10 cellular contexts compared by ENCODE assay signal in the genomic region with DNA sequence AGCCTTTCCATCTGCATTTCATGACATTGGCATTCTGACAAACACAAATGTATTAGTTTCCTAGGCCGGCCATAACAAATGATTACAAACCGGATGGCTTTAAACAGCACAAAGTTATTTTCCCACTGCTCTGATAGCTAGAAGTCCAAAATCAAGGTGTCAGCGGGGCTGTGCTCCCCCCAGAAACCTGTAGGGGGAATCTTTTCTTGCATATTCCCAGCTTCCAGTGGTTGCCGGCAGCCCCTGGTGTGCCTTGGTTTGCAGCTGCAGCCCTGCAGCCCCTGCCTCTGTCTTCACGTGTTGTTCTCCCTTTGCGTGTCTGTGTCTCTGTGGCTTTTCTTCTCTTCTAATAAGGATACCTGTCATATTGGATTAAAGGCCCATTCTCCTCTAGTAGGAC.
DNase-seq lines count a peak whose midpoint lies in the region; ATAC-seq and TF ChIP-seq lines count a peak whose summit lies in the region.
"Had no signal": no experiment of that assay in that cellular context is flagged by ENCODE, and none has a peak within 500 bp of the region (broad histone marks: within the 10 kb centered on the region; RNA-seq: fewer than 3 reads in every experiment).

No MANE protein-coding gene starts in this region.

- CTCF ChIA-PET in RWPE1 (lab: Yijun Ruan, JAX) = interaction anchor here (0.5 kb wide), 1 partner anchor 16 kb away, joined by 3 read pairs; no protein-coding TSS in a partner anchor

- no peak overlapping the region for H3K27ac Mint-ChIP-seq in immature natural killer cell

- no peaks in the 10 kb centered on the region for H3K4me1 Mint-ChIP-seq in immature natural killer cell

- H3K36me3 Mint-ChIP-seq in immature natural killer cell = no peaks in the 10 kb centered on the region

- TF ChIP-seq CTCF in GM12874 (IDR thresholded peaks at IDR 0.05; ENCODE audit: insufficient read depth, low read depth, low read length) = 0 out of 2 replicates have a peak, but pooled peaks have one; percentile 10
- TF ChIP-seq CTCF in RWPE1 (conservative IDR thresholded peaks at IDR 0.05; ENCODE audit: low read depth) = no peak

- peaks cover 0 to 2% (median 0%) of the 10 kb centered on the region in 6 donors for H3K9me3 Mint-ChIP-seq in immature natural killer cell

- DNase-seq in ACHN (peak; percentile 19), SK-N-DZ (ENCODE audit: low spot score) (peak; percentile 49), glomerular visceral epithelial cell (ENCODE audit: extremely low spot score) (peak; percentile 28), RWPE1 (ENCODE audit: low spot score) (no peak), immature natural killer cell (no peak)
- DNase-seq: esophagus squamous epithelium had no signal

- POLR2A ChIA-PET in RWPE1 (lab: Yijun Ruan, JAX; ENCODE audit: low non-redundant PET) = no interaction called here

- in situ Hi-C loops in ACHN (cut with HindIII; ENCODE audit: low pct_ligation_motif_present, low pct_unique_long_range_greater_than_20kb, low sequenced_read_pairs) = no loop called here

- H3K4me3 Mint-ChIP-seq in immature natural killer cell = no peak overlapping the region

- no peak overlapping the region for H3K27ac ChIP-seq in RWPE1
- H3K27ac ChIP-seq: esophagus squamous epithelium, neutrophil had no signal

- no peak for ATAC-seq in HG03159 (IDR thresholded peaks at IDR 0.05; ENCODE audit: unreplicated experiment)
- ATAC-seq in GM21390 (IDR thresholded peaks at IDR 0.05; ENCODE audit: unreplicated experiment) = no peak

- H3K27me3 Mint-ChIP-seq in immature natural killer cell (ENCODE audit: low read depth in 3 of 3) = peaks cover 0 to 1% (median 0%) of the 10 kb centered on the region in 3 donors

Comparison
In these comparisons a context has a peak if more than half of its experiments do, and no peak if none do; other contexts are left out.
1. DNase-seq: peak in ACHN (single experiment), SK-N-DZ (single experiment) and glomerular visceral epithelial cell (single experiment); none in RWPE1 (single experiment) and immature natural killer cell (0 of 3).